1 cellular context compared by ENCODE assay signal in genomic region chr6:133248241-133249001, GRCh38.
TF ChIP-seq lines count a peak whose summit lies in the region.

No MANE protein-coding gene starts in this region.

TF ChIP-seq in IMR-90, 13 proteins besides CTCF, POLR2A, EP300 and RAD21:
- TF ChIP-seq NFE2L2 (IDR thresholded peaks at IDR 0.05; ENCODE audit: low read depth, low read length): peak; percentile 45; the same call in 1 of the 2 replicates
- TF ChIP-seq FOS (IDR thresholded peaks at IDR 0.05; ENCODE audit: low read depth, low read length): peak; percentile 90
- no peak for TF ChIP-seq USF2 (IDR thresholded peaks at IDR 0.05; ENCODE audit: low read depth, low read length)
- TF ChIP-seq CEBPB (IDR thresholded peaks at IDR 0.05; ENCODE audit: low read depth, low read length): peak; percentile 93
- TF ChIP-seq ELK1 (IDR thresholded peaks at IDR 0.05; ENCODE audit: borderline replicate concordance, low read depth, low read length): no peak
- TF ChIP-seq RFX5 (IDR thresholded peaks at IDR 0.05; ENCODE audit: low read depth, low read length): no peak
- no peak for TF ChIP-seq CHD1 (IDR thresholded peaks at IDR 0.05; ENCODE audit: low read depth, low read length)
- peak; percentile 92 for TF ChIP-seq BHLHE40 (IDR thresholded peaks at IDR 0.05; ENCODE audit: low read depth, low read length)
- TF ChIP-seq MAFK (IDR thresholded peaks at IDR 0.05; ENCODE audit: low read depth, low read length): peak; percentile 43
- TF ChIP-seq RCOR1 (IDR thresholded peaks at IDR 0.05; ENCODE audit: insufficient replicate concordance, low read length): no peak
- TF ChIP-seq MAZ (IDR thresholded peaks at IDR 0.05; ENCODE audit: borderline replicate concordance, low read depth, low read length): no peak
TF ChIP-seq in IMR-90: peak in this region for 5.
